ENCODE assay signal across 16 cellular contexts in genomic region chr18:13553449-13553848, GRCh38.
DNase-seq lines count a peak whose midpoint lies in the region; ATAC-seq and TF ChIP-seq lines count a peak whose summit lies in the region.
"Had no signal": no experiment of that assay in that cellular context is flagged by ENCODE, and none has a peak within 500 bp of the region (broad histone marks: within the 10 kb centered on the region; RNA-seq: fewer than 3 reads in every experiment).

No MANE protein-coding gene starts in this region.

- H3K4me1 ChIP-seq in right atrium auricular region (peaks cover 0 to 52% of the 10 kb centered on the region in 2 donors), ovary (ENCODE audit: insufficient read depth) (peaks cover 3% of the 10 kb centered on the region), uterus (peaks cover 16 to 18% of the 10 kb centered on the region in 2 donors)
- H3K4me1 ChIP-seq: Caco-2 had no signal

- H3K27me3 ChIP-seq in right atrium auricular region (no peaks in the 10 kb centered on the region), ovary (no peaks in the 10 kb centered on the region), uterus (no peaks in the 10 kb centered on the region)
- H3K27me3 ChIP-seq: BLaER1 had no signal

- H3K36me3 Mint-ChIP-seq in endothelial cell (ENCODE audit: low read depth, unreplicated experiment), result no peaks in the 10 kb centered on the region

- TF ChIP-seq EP300 in ovary (IDR thresholded peaks at IDR 0.05), result peak; percentile 53

- no peak overlapping the region for H3K27ac Mint-ChIP-seq in endothelial cell (ENCODE audit: unreplicated experiment)
- H3K27ac Mint-ChIP-seq: CD8-positive, alpha-beta memory T cell; H9 had no signal

- H3K4me3 Mint-ChIP-seq in endothelial cell (ENCODE audit: unreplicated experiment), result no peak overlapping the region
- H3K4me3 Mint-ChIP-seq: CD8-positive, alpha-beta memory T cell; H9 had no signal

- H3K4me1 Mint-ChIP-seq in endothelial cell (ENCODE audit: unreplicated experiment), result no peaks in the 10 kb centered on the region

- no peaks in the 10 kb centered on the region for H3K36me3 ChIP-seq in right atrium auricular region
- H3K36me3 ChIP-seq in ovary, result no peaks in the 10 kb centered on the region
- no peaks in the 10 kb centered on the region for H3K36me3 ChIP-seq in uterus

- peak; percentile 13 for DNase-seq in activated CD8-positive, alpha-beta memory T cell treated with anti-CD3 and anti-CD28 coated beads for 24 hours
- DNase-seq in activated CD8-positive, alpha-beta memory T cell treated with anti-CD3 and anti-CD28 coated beads, Interleukin-2, amount 50 U/mL, for 48 hours, result no peak
- no peak for DNase-seq in right atrium auricular region (ENCODE audit: low spot score)
- no peak for DNase-seq in left ventricle myocardium superior
- no peak for DNase-seq in ovary
- DNase-seq in uterus, result peak; percentile 63 to 76
- DNase-seq in endothelial cell (ENCODE audit: low spot score), result no peak
- DNase-seq: 8988T; AML-193; Caco-2; CD8-positive, alpha-beta memory T cell; GOT3; H9 had no signal

- H3K9me3 ChIP-seq in right atrium auricular region (no peaks in the 10 kb centered on the region), ovary (no peaks in the 10 kb centered on the region), uterus (no peaks in the 10 kb centered on the region)
- H3K9me3 ChIP-seq: Caco-2 had no signal

- H3K9me3 Mint-ChIP-seq in endothelial cell (ENCODE audit: unreplicated experiment), result no peaks in the 10 kb centered on the region
- H3K9me3 Mint-ChIP-seq: CD8-positive, alpha-beta memory T cell; H9 had no signal

- no peak for TF ChIP-seq POLR2A in ovary (IDR thresholded peaks at IDR 0.05)
- no peak for TF ChIP-seq POLR2A in uterus (IDR thresholded peaks at IDR 0.05)

- 41 to 49% (median 47%) methylated on average over 9 of the region's 9 CpGs for WGBS in ovary, 3 donors

- H3K4me3 ChIP-seq in right atrium auricular region (no peak overlapping the region), ovary (no peak overlapping the region), uterus (no peak overlapping the region)
- H3K4me3 ChIP-seq: BLaER1, GM12878 had no signal

- TF ChIP-seq CTCF in right atrium auricular region (IDR thresholded peaks at IDR 0.05) (no peak), ovary (IDR thresholded peaks at IDR 0.05) (no peak), uterus (IDR thresholded peaks at IDR 0.05) (no peak), endothelial cell (IDR thresholded peaks at IDR 0.05; ENCODE audit: unreplicated experiment) (no peak)

- H3K27me3 Mint-ChIP-seq in endothelial cell (ENCODE audit: unreplicated experiment), result peaks cover 1% of the 10 kb centered on the region
- H3K27me3 Mint-ChIP-seq: CD8-positive, alpha-beta memory T cell had no signal

- intact Hi-C loops in left ventricle myocardium superior (cut with micrococcal nuclease) (loop anchor here (10.0 kb wide), 1 partner anchor 61 kb away; no protein-coding TSS in a partner anchor), ovary (cut with DNase I) (no loop called here), uterus (cut with DNase I; ENCODE audit: low total_unique reads) (no loop called here)

- ATAC-seq in left ventricle myocardium superior, result no peak
- no peak for ATAC-seq in GM21529 (IDR thresholded peaks at IDR 0.05; ENCODE audit: unreplicated experiment)
- ATAC-seq: GM12878 had no signal

- peak overlapping the region; percentile 72 to 79 for H3K27ac ChIP-seq in right atrium auricular region
- no peak overlapping the region for H3K27ac ChIP-seq in ovary
- H3K27ac ChIP-seq in uterus, result peak overlapping the region; percentile 73 to 80
- H3K27ac ChIP-seq: BLaER1 had no signal

Comparison
In these comparisons a context has a peak if more than half of its experiments do, and no peak if none do; other contexts are left out.
1. DNase-seq: peak in activated CD8-positive, alpha-beta memory T cell treated with anti-CD3 and anti-CD28 coated beads for 24 hours (single experiment) and uterus (2 of 2); none in activated CD8-positive, alpha-beta memory T cell treated with anti-CD3 and anti-CD28 coated beads, Interleukin-2, amount 50 U/mL, for 48 hours (single experiment), right atrium auricular region (single experiment), left ventricle myocardium superior (single experiment), ovary (0 of 5) and endothelial cell (single experiment).
2. H3K27ac ChIP-seq: peak in right atrium auricular region (2 of 2) and uterus (2 of 2); none in ovary (0 of 2).